8 cellular contexts compared by ENCODE assay signal in genomic region chr15:90868261-90868689, GRCh38. TPM values are rescaled to one million over a fixed set of nuclear protein-coding genes. Genes with fewer than 3 reads are reported as not detected.
DNase-seq lines count a peak whose midpoint lies in the region; ATAC-seq and TF ChIP-seq lines count a peak whose summit lies in the region.

TSS of gene FURIN (plus strand) at chr15:90868588. CDS start at chr15:90875741, 7,153 bp downstream.

- peaks cover 21 to 52% (median 32%) of the 10 kb centered on the region in 4 donors for H3K4me1 Mint-ChIP-seq in CD4-positive, alpha-beta memory T cell
- peaks cover 18 to 49% (median 33%) of the 10 kb centered on the region in 4 donors for H3K4me1 Mint-ChIP-seq in naive thymus-derived CD8-positive, alpha-beta T cell

- H3K27me3 Mint-ChIP-seq in CD4-positive, alpha-beta memory T cell, result no peaks in the 10 kb centered on the region
- no peaks in the 10 kb centered on the region for H3K27me3 Mint-ChIP-seq in naive thymus-derived CD8-positive, alpha-beta T cell

- ATAC-seq in naive thymus-derived CD8-positive, alpha-beta T cell, result no peak
- no peak for ATAC-seq in GM19035 (IDR thresholded peaks at IDR 0.05; ENCODE audit: unreplicated experiment)
- no peak for ATAC-seq in GM18861 (IDR thresholded peaks at IDR 0.05; ENCODE audit: unreplicated experiment)
- ATAC-seq in HG03139 (IDR thresholded peaks at IDR 0.05; ENCODE audit: unreplicated experiment), result no peak
- no peak for ATAC-seq in GM21447 (IDR thresholded peaks at IDR 0.05; ENCODE audit: unreplicated experiment)

- H3K27ac ChIP-seq in CD4-positive, alpha-beta memory T cell (ENCODE audit: low read depth, low read length), result peak within 1 kb of the TSS; percentile 68
- peak within 1 kb of the TSS in 54 of 59 donors; percentile 22 to 99 (median 94) for H3K27ac ChIP-seq in dorsolateral prefrontal cortex

- no peaks in the 10 kb centered on the region for H3K9me3 ChIP-seq in CD4-positive, alpha-beta memory T cell (ENCODE audit: control insufficient read depth in 1 of 2, low read length in 2 of 2)

- H3K36me3 Mint-ChIP-seq in CD4-positive, alpha-beta memory T cell, result peaks cover 0 to 11% of the 10 kb centered on the region in 2 donors
- no peaks in the 10 kb centered on the region for H3K36me3 Mint-ChIP-seq in naive thymus-derived CD8-positive, alpha-beta T cell

- intact Hi-C loops in CD4-positive, alpha-beta memory T cell (cut with micrococcal nuclease), result no loop called here
- intact Hi-C loops in dorsolateral prefrontal cortex (cut with DNase I), result no loop called here

- H3K4me1 ChIP-seq in CD4-positive, alpha-beta memory T cell (ENCODE audit: insufficient read depth, low read length), result peaks cover 34% of the 10 kb centered on the region

- CTCF ChIA-PET in CD4-positive, alpha-beta memory T cell (lab: Charles Lee; ENCODE audit: partially characterized antibody), result interaction anchor here (0.6 kb wide), 1 partner anchor 95 kb away, joined by 3 read pairs; no protein-coding TSS in a partner anchor

- peaks cover 0 to 1% (median 0%) of the 10 kb centered on the region in 8 donors for H3K9me3 Mint-ChIP-seq in CD4-positive, alpha-beta memory T cell
- no peaks in the 10 kb centered on the region for H3K9me3 Mint-ChIP-seq in naive thymus-derived CD8-positive, alpha-beta T cell

- H3K27me3 ChIP-seq in CD4-positive, alpha-beta memory T cell (ENCODE audit: insufficient read depth, low read length), result no peaks in the 10 kb centered on the region
- H3K27me3 ChIP-seq in dorsolateral prefrontal cortex, result no peaks in the 10 kb centered on the region

- TF ChIP-seq CTCF in dorsolateral prefrontal cortex (IDR thresholded peaks at IDR 0.05 in 54 of 56, conservative IDR thresholded peaks at IDR 0.05 in 2 of 56; ENCODE audit: low read depth in 1 of 56, partially characterized antibody in 56 of 56), result no peak

- POLR2A ChIA-PET in CD4-positive, alpha-beta memory T cell (lab: Charles Lee; ENCODE audit: partially characterized antibody), result interaction anchor here (0.6 to 1.0 kb wide), 3 partner anchors 38 to 62 kb away, joined by 3 to 5 read pairs (median 3); no protein-coding TSS in a partner anchor
- POLR2A ChIA-PET in naive thymus-derived CD8-positive, alpha-beta T cell (lab: Charles Lee), result no interaction called here

- H3K36me3 ChIP-seq in CD4-positive, alpha-beta memory T cell (ENCODE audit: insufficient read depth, low read length), result no peaks in the 10 kb centered on the region

- peak in 1 of 5 donors; percentile 15 for DNase-seq in CD4-positive, alpha-beta memory T cell
- DNase-seq in NCI-H510A (lab: John Stamatoyannopoulos, UW) (peak; percentile 89), dorsolateral prefrontal cortex (no peak)
- no peak for DNase-seq in naive thymus-derived CD8-positive, alpha-beta T cell

- H3K4me3 ChIP-seq in CD4-positive, alpha-beta memory T cell (ENCODE audit: low read length in 2 of 2), result no peak within 1 kb of the TSS
- H3K4me3 ChIP-seq in dorsolateral prefrontal cortex, result no peak within 1 kb of the TSS

- peak within 1 kb of the TSS in 7 of 8 donors; percentile 17 to 88 (median 36) for H3K4me3 Mint-ChIP-seq in CD4-positive, alpha-beta memory T cell
- H3K4me3 Mint-ChIP-seq in naive thymus-derived CD8-positive, alpha-beta T cell, result peak within 1 kb of the TSS in 7 of 10 donors; percentile 7 to 95 (median 73)

- H3K27ac Mint-ChIP-seq in CD4-positive, alpha-beta memory T cell, result peak within 1 kb of the TSS in 6 of 7 donors; percentile 79 to 98 (median 93)
- peak within 1 kb of the TSS; percentile 74 to 97 (median 87) for H3K27ac Mint-ChIP-seq in naive thymus-derived CD8-positive, alpha-beta T cell

RNA-seq across cellular contexts. Expression of gene FURIN, which starts in this region (rescaled TPM):
- 10 to 100 TPM; 37.2 to 40.3 TPM for total RNA-seq in CD4-positive, alpha-beta memory T cell
- 10 to 100 TPM in 1 of 2 donors, 1 to 10 TPM in 1; 1.6 to 11.6 TPM for polyA plus RNA-seq in CD4-positive, alpha-beta memory T cell
- total RNA-seq in dorsolateral prefrontal cortex, result 10 to 100 TPM; 28.0 to 73.1 (median 40.8) TPM
- 10 to 100 TPM; 40.8 to 45.1 TPM for total RNA-seq in naive thymus-derived CD8-positive, alpha-beta T cell
- 10 to 100 TPM in 1 of 3 donors, 1 to 10 TPM in 2; 2.7 to 10.5 (median 4.8) TPM for polyA plus RNA-seq in naive thymus-derived CD8-positive, alpha-beta T cell
